ENCODE assay signal across 8 cellular contexts in genomic region chr15:88465633-88466219, GRCh38. TPM values are rescaled to one million over a fixed set of nuclear protein-coding genes. Genes with fewer than 3 reads are reported as not detected.
DNase-seq lines count a peak whose midpoint lies in the region; TF ChIP-seq lines count a peak whose summit lies in the region.

No MANE protein-coding gene starts in this region.

- no peak overlapping the region for H2AFZ ChIP-seq in OCI-LY7 (ENCODE audit: low read length)

- peaks cover 70% of the 10 kb centered on the region for H3K36me3 ChIP-seq in OCI-LY7 (ENCODE audit: insufficient read depth, low read length)

- H3K9me3 Mint-ChIP-seq in progenitor cell of endocrine pancreas (ENCODE audit: low read depth), result no peaks in the 10 kb centered on the region

- peaks cover 30% of the 10 kb centered on the region for H3K4me1 ChIP-seq in OCI-LY7 (ENCODE audit: insufficient read depth, low read length, poor library complexity, severe bottlenecking)

- DNase-seq in SIG-M5 treated with dmso at 0.1 percent for 504 hours (lab: John Stamatoyannopoulos, UW; ENCODE audit: unreplicated experiment), result peak; percentile 78
- no peak for DNase-seq in SIG-M5 (lab: John Stamatoyannopoulos, UW)
- no peak for DNase-seq in OCI-LY7 (ENCODE audit: low spot score)
- DNase-seq in epithelial cell of esophagus (ENCODE audit: low read depth), result peak; percentile 82
- DNase-seq in progenitor cell of endocrine pancreas (ENCODE audit: low spot score, unreplicated experiment), result no peak
- no peak for DNase-seq in germinal center (ENCODE audit: low spot score)
- no peak for DNase-seq in NCI-H2029 treated with DMSO at 0.1 percent for 48 hours (lab: John Stamatoyannopoulos, UW)
- DNase-seq in NCI-H446 (lab: John Stamatoyannopoulos, UW), result no peak

- TF ChIP-seq CTCF in OCI-LY7 (conservative IDR thresholded peaks at IDR 0.05; ENCODE audit: low read length) (no peak), epithelial cell of esophagus (IDR thresholded peaks at IDR 0.05; ENCODE audit: insufficient read depth, low read depth, low read length, missing control alignments) (no peak), progenitor cell of endocrine pancreas (IDR thresholded peaks at IDR 0.05; ENCODE audit: unreplicated experiment) (no peak)

- intact Hi-C loops in OCI-LY7 (cut with micrococcal nuclease; ENCODE audit: unreplicated experiment), result loop anchor here (2.0 to 5.0 kb wide), 4 partner anchors 65 to 197 kb away; partner anchors contain the start of genes AEN and DET1

- H3K9me3 ChIP-seq in OCI-LY7 (ENCODE audit: low read length), result no peaks in the 10 kb centered on the region

- peaks cover 17% of the 10 kb centered on the region for H3K4me1 Mint-ChIP-seq in progenitor cell of endocrine pancreas (ENCODE audit: low read depth)

- H3K36me3 Mint-ChIP-seq in progenitor cell of endocrine pancreas (ENCODE audit: insufficient read depth), result peaks cover 9% of the 10 kb centered on the region

- H4K20me1 ChIP-seq in OCI-LY7 (ENCODE audit: insufficient read depth, low read length), result peaks cover 8% of the 10 kb centered on the region; the same call in 1 of the 2 replicates

- peak overlapping the region; percentile 93 for H3K4me3 ChIP-seq in OCI-LY7 (ENCODE audit: low read depth, low read length, poor library complexity, severe bottlenecking)
- peak overlapping the region; percentile 94 for H3K4me3 ChIP-seq in epithelial cell of esophagus (ENCODE audit: low read length)

- BruUV-seq in OCI-LY7 (replicated peaks; lab: Mats Ljungman, UMichigan), result no TSS peak

- H3K9me2 ChIP-seq in OCI-LY7 (ENCODE audit: insufficient read depth, low read length), result no peaks in the 10 kb centered on the region

- H3K4me2 ChIP-seq in OCI-LY7 (ENCODE audit: low read length), result peak overlapping the region; percentile 84

- H3K27ac ChIP-seq in OCI-LY7 (ENCODE audit: low read depth, low read length, poor library complexity, severe bottlenecking), result no peak overlapping the region

- no peaks in the 10 kb centered on the region for H3K27me3 Mint-ChIP-seq in progenitor cell of endocrine pancreas

- CTCF ChIA-PET in OCI-LY7 (lab: Charles Lee; ENCODE audit: unreplicated experiment), result no interaction called here

- no peak overlapping the region for H3K27ac Mint-ChIP-seq in progenitor cell of endocrine pancreas

- peaks cover 41% of the 10 kb centered on the region for H3K79me2 ChIP-seq in OCI-LY7 (ENCODE audit: insufficient read depth, low read depth, low read length)

- peak overlapping the region; percentile 95 for H3K4me3 Mint-ChIP-seq in progenitor cell of endocrine pancreas (ENCODE audit: low read depth)

- POLR2A ChIA-PET in OCI-LY7 (lab: Charles Lee), result interaction anchor here (0.5 to 1.4 kb wide), 3 partner anchors 27 to 252 kb away, joined by 3 to 4 read pairs (median 3); no protein-coding TSS in a partner anchor

RNA-seq across cellular contexts. Expression of gene MRPL46, which starts 1.5 kb away (rescaled TPM):
- 30.4 and 32.4 TPM in 2 replicates for total RNA-seq in OCI-LY7 (2014; rRNA removed; shearing (Covaris generic))
- total RNA-seq in OCI-LY7 (2022), result 32.3 and 37.2 TPM in 2 replicates
- total RNA-seq in progenitor cell of endocrine pancreas, result 21.0 and 24.9 TPM in 2 replicates

RNA-seq across cellular contexts. Expression of gene MRPS11, which starts 1.8 kb away (rescaled TPM):
- 49.8 and 61.6 TPM in 2 replicates for total RNA-seq in OCI-LY7 (2014; rRNA removed; shearing (Covaris generic))
- total RNA-seq in OCI-LY7 (2022) (82.6 and 84.0 TPM in 2 replicates), progenitor cell of endocrine pancreas (40.8 and 43.1 TPM in 2 replicates)

Comparison
In these comparisons a context has a peak if more than half of its experiments do, and no peak if none do; other contexts are left out.
1. DNase-seq: peak in SIG-M5 treated with dmso at 0.1 percent for 504 hours (single experiment) and epithelial cell of esophagus (single experiment); none in SIG-M5 (single experiment), OCI-LY7 (single experiment), progenitor cell of endocrine pancreas (single experiment), germinal center (single experiment), NCI-H2029 treated with DMSO at 0.1 percent for 48 hours (single experiment) and NCI-H446 (0 of 2).